In the genomic region with DNA sequence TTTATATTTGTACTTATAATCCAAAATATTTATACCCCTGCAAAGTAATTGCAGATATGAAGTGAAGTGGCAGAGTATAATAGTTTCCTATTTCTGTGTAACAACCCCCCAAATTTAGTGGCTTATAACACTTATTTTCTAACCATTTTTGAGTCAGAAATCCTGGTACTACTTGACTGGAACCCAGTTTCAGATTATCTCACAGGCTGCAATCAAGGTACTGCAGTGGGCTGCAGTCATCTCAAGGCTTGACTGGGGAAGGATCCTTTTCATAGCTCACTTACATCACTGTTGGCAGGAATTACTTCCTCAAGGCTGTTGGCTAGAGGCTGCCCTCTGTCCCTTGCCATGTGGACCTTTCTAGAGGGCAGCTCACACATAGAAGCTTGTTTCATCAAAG, we compare ENCODE assay signal across 28 cellular contexts.
"Had no signal": no experiment of that assay in that cellular context is flagged by ENCODE, and none has a peak within 500 bp of the region (broad histone marks: within the 10 kb centered on the region; RNA-seq: fewer than 3 reads in every experiment).

No MANE protein-coding gene starts in this region.

- H3K4me1 Mint-ChIP-seq: activated CD4-positive, alpha-beta memory T cell treated with anti-CD3 and anti-CD28 coated beads, Interleukin-2, amount 10 ng/mL, durations not matched to agents 7 days and 5 days; activated CD4-positive, alpha-beta T cell treated with anti-CD3 and anti-CD28 coated beads for 36 hours; activated CD4-positive, alpha-beta T cell treated with anti-CD3 and anti-CD28 coated beads, Interleukin-2, amount 10 ng/mL, durations not matched to agents 7 days and 5 days; activated naive CD4-positive, alpha-beta T cell treated with anti-CD3 and anti-CD28 coated beads, Interleukin-2, amount 10 ng/mL, durations not matched to agents 7 days and 5 days; activated naive CD8-positive, alpha-beta T cell treated with anti-CD3 and anti-CD28 coated beads, Interleukin-2, amount 10 ng/mL, durations not matched to agents 7 days and 5 days; brain had no signal

- H3K27ac Mint-ChIP-seq: activated CD4-positive, alpha-beta memory T cell treated with anti-CD3 and anti-CD28 coated beads, Interleukin-2, amount 10 ng/mL, durations not matched to agents 7 days and 5 days; activated CD4-positive, alpha-beta T cell treated with anti-CD3 and anti-CD28 coated beads for 36 hours; activated CD4-positive, alpha-beta T cell treated with anti-CD3 and anti-CD28 coated beads, Interleukin-2, amount 10 ng/mL, durations not matched to agents 7 days and 5 days; activated naive CD4-positive, alpha-beta T cell treated with anti-CD3 and anti-CD28 coated beads, Interleukin-2, amount 10 ng/mL, durations not matched to agents 7 days and 5 days; activated naive CD4-positive, alpha-beta T cell treated with anti-CD3 and anti-CD28 coated beads, Interleukin-2, amount 50 U/mL, for 72 hours; activated naive CD8-positive, alpha-beta T cell treated with anti-CD3 and anti-CD28 coated beads, Interleukin-2, amount 10 ng/mL, durations not matched to agents 7 days and 5 days; activated T-cell treated with anti-CD3 and anti-CD28 coated beads, Interleukin-2, amount 50 U/mL, for 24 hours; activated T-cell treated with anti-CD3 and anti-CD28 coated beads, Interleukin-2, amount 50 U/mL, for 72 hours; brain had no signal

- H3K27me3 ChIP-seq: ascending aorta, breast epithelium, cardiac muscle cell, colonic mucosa, heart left ventricle had no signal

- H3K36me3 Mint-ChIP-seq: activated naive CD4-positive, alpha-beta T cell treated with anti-CD3 and anti-CD28 coated beads, Interleukin-2, amount 10 ng/mL, durations not matched to agents 7 days and 5 days; activated naive CD8-positive, alpha-beta T cell treated with anti-CD3 and anti-CD28 coated beads, Interleukin-2, amount 10 ng/mL, durations not matched to agents 7 days and 5 days; brain had no signal

- DNase-seq: activated CD4-positive, alpha-beta memory T cell treated with anti-CD3 and anti-CD28 coated beads, Interleukin-2, amount 10 ng/mL, durations not matched to agents 7 days and 5 days; activated CD4-positive, alpha-beta T cell treated with anti-CD3 and anti-CD28 coated beads for 36 hours; activated CD4-positive, alpha-beta T cell treated with anti-CD3 and anti-CD28 coated beads, Interleukin-2, amount 10 ng/mL, durations not matched to agents 7 days and 5 days; activated CD4-positive, alpha-beta T cell treated with anti-CD3 and anti-CD28 coated beads, Interleukin-2, amount 50 U/mL, for 4 hours; activated CD4-positive, CD25-positive, alpha-beta regulatory T cell; activated CD4-positive, CD25-positive, alpha-beta regulatory T cell treated with anti-CD3 and anti-CD28 coated beads, Interleukin-2, amount 50 U/mL, for 72 hours; activated CD8-positive, alpha-beta memory T cell treated with anti-CD3 and anti-CD28 coated beads, Interleukin-2, amount 50 U/mL, for 48 hours; activated gamma-delta T cell; activated naive CD4-positive, alpha-beta T cell; activated naive CD4-positive, alpha-beta T cell treated with anti-CD3 and anti-CD28 coated beads, Interleukin-2, amount 10 ng/mL, durations not matched to agents 7 days and 5 days; activated naive CD8-positive, alpha-beta T cell treated with anti-CD3 and anti-CD28 coated beads, Interleukin-2, amount 10 ng/mL, durations not matched to agents 7 days and 5 days; activated T-cell treated with anti-CD3 and anti-CD28 coated beads for 4 hours; activated T-cell treated with anti-CD3 and anti-CD28 coated beads, Interleukin-2, amount 50 U/mL, for 24 hours; activated T-cell treated with anti-CD3 and anti-CD28 coated beads, Interleukin-2, amount 50 U/mL, for 72 hours; central memory CD4-positive, alpha-beta T cell; cerebellar nuclear complex; colonic mucosa; effector CD8-positive, alpha-beta T cell; foreskin fibroblast; glutamatergic neuron; heart left ventricle; T-helper 2 cell had no signal

- H3K36me3 ChIP-seq: ascending aorta, breast epithelium, cardiac muscle cell, colonic mucosa, heart left ventricle had no signal

- H3K4me3 Mint-ChIP-seq: activated CD4-positive, alpha-beta memory T cell treated with anti-CD3 and anti-CD28 coated beads, Interleukin-2, amount 10 ng/mL, durations not matched to agents 7 days and 5 days; activated CD4-positive, alpha-beta T cell treated with anti-CD3 and anti-CD28 coated beads for 36 hours; activated CD4-positive, alpha-beta T cell treated with anti-CD3 and anti-CD28 coated beads, Interleukin-2, amount 10 ng/mL, durations not matched to agents 7 days and 5 days; activated naive CD4-positive, alpha-beta T cell treated with anti-CD3 and anti-CD28 coated beads, Interleukin-2, amount 10 ng/mL, durations not matched to agents 7 days and 5 days; activated naive CD8-positive, alpha-beta T cell treated with anti-CD3 and anti-CD28 coated beads, Interleukin-2, amount 10 ng/mL, durations not matched to agents 7 days and 5 days; activated T-cell treated with anti-CD3 and anti-CD28 coated beads, Interleukin-2, amount 50 U/mL, for 24 hours; activated T-cell treated with anti-CD3 and anti-CD28 coated beads, Interleukin-2, amount 50 U/mL, for 72 hours; brain had no signal

- ATAC-seq: activated CD4-positive, alpha-beta T cell treated with anti-CD3 and anti-CD28 coated beads for 36 hours; activated naive CD4-positive, alpha-beta T cell treated with anti-CD3 and anti-CD28 coated beads, Interleukin-2, amount 50 U/mL, for 72 hours; activated T-cell treated with anti-CD3 and anti-CD28 coated beads, Interleukin-2, amount 50 U/mL, for 72 hours had no signal

- H3K27ac ChIP-seq: breast epithelium, cardiac muscle cell, colonic mucosa, epithelial cell of prostate had no signal

- H3K27me3 Mint-ChIP-seq: activated CD4-positive, alpha-beta memory T cell treated with anti-CD3 and anti-CD28 coated beads, Interleukin-2, amount 10 ng/mL, durations not matched to agents 7 days and 5 days; activated CD4-positive, alpha-beta T cell treated with anti-CD3 and anti-CD28 coated beads for 36 hours; activated CD4-positive, alpha-beta T cell treated with anti-CD3 and anti-CD28 coated beads, Interleukin-2, amount 10 ng/mL, durations not matched to agents 7 days and 5 days; activated naive CD4-positive, alpha-beta T cell treated with anti-CD3 and anti-CD28 coated beads, Interleukin-2, amount 10 ng/mL, durations not matched to agents 7 days and 5 days; activated naive CD8-positive, alpha-beta T cell treated with anti-CD3 and anti-CD28 coated beads, Interleukin-2, amount 10 ng/mL, durations not matched to agents 7 days and 5 days; activated T-cell treated with anti-CD3 and anti-CD28 coated beads, Interleukin-2, amount 50 U/mL, for 24 hours; brain had no signal

- H3K4me1 ChIP-seq: breast epithelium, colonic mucosa had no signal

- H3K4me3 ChIP-seq: ascending aorta, breast epithelium, cardiac muscle cell, colonic mucosa, heart left ventricle had no signal

- H3K9me3 ChIP-seq: colonic mucosa had no signal
